ENCODE assay signal across 1 cellular context in the genomic region with DNA sequence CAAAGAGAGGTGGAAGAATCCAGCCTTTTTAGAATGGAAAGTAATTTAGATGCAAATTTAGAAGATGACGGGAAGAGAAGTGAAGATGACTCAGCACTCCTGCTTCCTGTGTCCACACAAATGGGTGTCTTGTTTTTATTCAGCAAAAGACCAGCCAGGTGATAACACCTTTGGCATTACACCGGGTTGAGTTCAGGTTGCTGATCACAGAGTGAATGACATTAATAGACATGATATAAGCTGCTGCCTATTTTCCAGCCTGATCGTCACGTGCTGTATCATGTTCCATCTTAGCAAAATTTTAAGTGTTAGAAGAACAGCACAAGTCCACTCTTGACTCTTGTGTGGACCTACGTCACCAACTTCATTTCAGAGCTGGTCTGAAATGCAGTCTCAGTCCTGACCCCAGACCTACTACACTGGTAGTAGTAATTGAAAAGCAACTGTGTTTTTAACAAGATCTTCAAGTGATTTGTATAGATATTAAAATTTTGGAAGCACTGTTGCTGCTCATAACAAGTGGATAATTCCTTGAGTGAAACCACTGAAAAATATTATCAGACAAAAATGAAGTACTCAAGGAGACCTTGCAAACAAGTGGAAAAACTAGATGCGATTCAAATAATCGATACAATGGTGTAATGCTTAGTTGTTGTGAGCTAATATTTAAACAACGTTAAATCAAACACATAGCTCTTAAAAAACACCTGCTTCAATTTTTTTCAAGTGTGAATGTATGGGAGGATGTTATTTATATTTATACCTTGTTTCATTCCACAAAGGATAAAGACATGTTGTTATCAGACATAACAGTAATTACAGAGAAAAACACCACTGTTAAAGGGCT.
TF ChIP-seq lines count a peak whose summit lies in the region.

No MANE protein-coding gene starts in this region.

TF ChIP-seq in HepG2, 621 proteins besides CTCF, POLR2A, EP300 and RAD21 (continued from another document):
- TF ChIP-seq, protein P1, sequence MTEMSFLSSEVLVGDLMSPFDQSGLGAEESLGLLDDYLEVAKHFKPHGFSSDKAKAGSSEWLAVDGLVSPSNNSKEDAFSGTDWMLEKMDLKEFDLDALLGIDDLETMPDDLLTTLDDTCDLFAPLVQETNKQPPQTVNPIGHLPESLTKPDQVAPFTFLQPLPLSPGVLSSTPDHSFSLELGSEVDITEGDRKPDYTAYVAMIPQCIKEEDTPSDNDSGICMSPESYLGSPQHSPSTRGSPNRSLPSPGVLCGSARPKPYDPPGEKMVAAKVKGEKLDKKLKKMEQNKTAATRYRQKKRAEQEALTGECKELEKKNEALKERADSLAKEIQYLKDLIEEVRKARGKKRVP (CRISPR knock-in tag; IDR thresholded peaks at IDR 0.05) = peak in 1 of 2 experiments; percentile 70; a peak in 2 of 4 replicates
- no peak for TF ChIP-seq ATF7-NPFF (CRISPR knock-in tag; IDR thresholded peaks at IDR 0.05; ENCODE audit: low read depth)
